ENCODE assay signal across 16 cellular contexts in the genomic region with DNA sequence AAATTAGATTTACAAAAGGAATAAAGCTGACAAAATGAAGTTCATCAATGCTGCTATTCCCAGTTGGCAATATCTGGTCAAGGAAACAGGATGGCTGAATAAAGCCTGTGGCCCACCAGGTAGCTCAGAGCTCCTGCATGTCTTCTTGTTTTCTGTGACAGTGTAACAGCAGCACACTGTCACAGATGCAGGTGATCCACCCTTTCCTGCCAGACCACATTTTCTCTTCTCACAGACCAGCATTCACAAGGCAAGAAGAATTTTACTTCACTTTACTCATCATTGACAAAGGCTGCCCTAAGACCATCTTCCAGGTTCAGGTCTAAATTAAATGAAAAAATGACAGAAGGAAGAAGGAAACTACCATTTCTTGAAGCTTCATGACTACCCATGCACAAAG.
DNase-seq lines count a peak whose midpoint lies in the region; ATAC-seq and TF ChIP-seq lines count a peak whose summit lies in the region.
"Had no signal": no experiment of that assay in that cellular context is flagged by ENCODE, and none has a peak within 500 bp of the region (broad histone marks: within the 10 kb centered on the region; RNA-seq: fewer than 3 reads in every experiment).

No MANE protein-coding gene starts in this region.

- no peak overlapping the region for H2BK12ac ChIP-seq in trophoblast cell (ENCODE audit: low read length)

- H2BK120ac ChIP-seq in trophoblast cell (ENCODE audit: insufficient read depth, low read length, poor library complexity): no peak overlapping the region

- peaks cover 50% of the 10 kb centered on the region for H3K4me1 Mint-ChIP-seq in WTC11
- H3K4me1 Mint-ChIP-seq in effector memory CD8-positive, alpha-beta T cell (ENCODE audit: low read depth in 2 of 2): no peaks in the 10 kb centered on the region
- H3K4me1 Mint-ChIP-seq: CD4-positive, alpha-beta memory T cell had no signal

- no peaks in the 10 kb centered on the region for H3K36me3 Mint-ChIP-seq in WTC11
- peaks cover 3% of the 10 kb centered on the region for H3K36me3 Mint-ChIP-seq in effector memory CD8-positive, alpha-beta T cell (ENCODE audit: insufficient read depth)
- H3K36me3 Mint-ChIP-seq: CD4-positive, alpha-beta memory T cell had no signal

- H3K4me3 ChIP-seq in trophoblast cell (ENCODE audit: low read depth, low read length): no peak overlapping the region
- H3K4me3 ChIP-seq: GM23338 had no signal

- POLR2A ChIA-PET in WTC11 (lab: Charles Lee): no interaction called here

- no peak overlapping the region for H3K9ac ChIP-seq in trophoblast cell (ENCODE audit: low read length)

- no peak overlapping the region for H2AFZ ChIP-seq in trophoblast cell (ENCODE audit: insufficient read depth, low read length, poor library complexity)
- H2AFZ ChIP-seq: GM23338 had no signal

- no peaks in the 10 kb centered on the region for H3K27me3 Mint-ChIP-seq in WTC11 (ENCODE audit: low read depth)
- H3K27me3 Mint-ChIP-seq in effector memory CD8-positive, alpha-beta T cell: no peaks in the 10 kb centered on the region

- no peaks in the 10 kb centered on the region for H3K79me2 ChIP-seq in trophoblast cell (ENCODE audit: control insufficient read depth, insufficient read depth, low read length, poor library complexity)

- H3K27ac ChIP-seq in trophoblast cell (ENCODE audit: low read depth, low read length): no peak overlapping the region

- no peak overlapping the region for H3K18ac ChIP-seq in trophoblast cell (ENCODE audit: low read length)

- H3K4ac ChIP-seq in trophoblast cell (ENCODE audit: low read depth, low read length): no peak overlapping the region

- DNase-seq in WTC11 (ENCODE audit: low spot score): no peak
- peak; percentile 73 for DNase-seq in islet precursor cell
- DNase-seq in trophoblast cell: peak; percentile 33 to 74
- no peak for DNase-seq in posterior cingulate gyrus
- no peak for DNase-seq in effector memory CD8-positive, alpha-beta T cell
- DNase-seq: C1 segment of cervical spinal cord; Calu3; CD4-positive, alpha-beta memory T cell; COR-L47; DMS53; DMS79 treated with DMSO at 0.1 percent for 48 hours; GF-D8; H9 had no signal

- no peak overlapping the region for H3K23ac ChIP-seq in trophoblast cell (ENCODE audit: low read length)

- no peak overlapping the region for H4K8ac ChIP-seq in trophoblast cell (ENCODE audit: low read depth, low read length)

- H3K27me3 ChIP-seq in trophoblast cell (ENCODE audit: insufficient read depth, low read length): no peaks in the 10 kb centered on the region

- TF ChIP-seq CTCF in WTC11 (IDR thresholded peaks at IDR 0.05): no peak

- CTCF ChIA-PET in WTC11 (lab: Charles Lee): no interaction called here

- H3K14ac ChIP-seq in trophoblast cell (ENCODE audit: low read length): no peak overlapping the region

- H3K9me3 Mint-ChIP-seq in WTC11: no peaks in the 10 kb centered on the region
- H3K9me3 Mint-ChIP-seq in effector memory CD8-positive, alpha-beta T cell: no peaks in the 10 kb centered on the region
- H3K9me3 Mint-ChIP-seq: GM23338, H9 had no signal

- ATAC-seq in WTC11 (no peak), HG03442 (IDR thresholded peaks at IDR 0.05; ENCODE audit: unreplicated experiment) (no peak)
- ATAC-seq in effector memory CD8-positive, alpha-beta T cell (replicated peaks): no peak
- ATAC-seq: GM23338, HCT116 had no signal

- H3K27ac Mint-ChIP-seq in WTC11: 0 out of 2 replicates have a peak overlapping the region, but pooled peaks have one; percentile 38
- H3K27ac Mint-ChIP-seq in effector memory CD8-positive, alpha-beta T cell: no peak overlapping the region
- H3K27ac Mint-ChIP-seq: CD4-positive, alpha-beta memory T cell; H9 had no signal

- no peaks in the 10 kb centered on the region for H3K9me3 ChIP-seq in trophoblast cell (ENCODE audit: insufficient read depth, low read depth, low read length)

- no peak overlapping the region for H4K12ac ChIP-seq in trophoblast cell (ENCODE audit: low read depth, low read length)

- intact Hi-C loops in posterior cingulate gyrus (cut with DNase I): no loop called here

- no peak overlapping the region for H2AK5ac ChIP-seq in trophoblast cell (ENCODE audit: low read length)

- H3K4me2 ChIP-seq in trophoblast cell (ENCODE audit: low read length): no peak overlapping the region

- H2BK5ac ChIP-seq in trophoblast cell (ENCODE audit: low read depth, low read length, poor library complexity): no peak overlapping the region

- H3K4me1 ChIP-seq in trophoblast cell (ENCODE audit: control insufficient read depth in 1 of 2, insufficient read depth in 2 of 2, low read length in 2 of 2): peaks cover 0 to 2% of the 10 kb centered on the region in 2 experiments

- H4K91ac ChIP-seq in trophoblast cell (ENCODE audit: low read depth, low read length): no peak overlapping the region

- H3K36me3 ChIP-seq in trophoblast cell (ENCODE audit: control insufficient read depth in 1 of 2, insufficient read depth in 2 of 2, low read length in 2 of 2): no peaks in the 10 kb centered on the region

- no peak overlapping the region for H3K4me3 Mint-ChIP-seq in WTC11
- no peak overlapping the region for H3K4me3 Mint-ChIP-seq in effector memory CD8-positive, alpha-beta T cell
- H3K4me3 Mint-ChIP-seq: CD4-positive, alpha-beta memory T cell; GM23338; H9 had no signal

- H3K79me1 ChIP-seq in trophoblast cell (ENCODE audit: low read length): no peaks in the 10 kb centered on the region

TF ChIP-seq in WTC11, 78 proteins besides CTCF, POLR2A, EP300 and RAD21:
- TF ChIP-seq, protein P1, sequence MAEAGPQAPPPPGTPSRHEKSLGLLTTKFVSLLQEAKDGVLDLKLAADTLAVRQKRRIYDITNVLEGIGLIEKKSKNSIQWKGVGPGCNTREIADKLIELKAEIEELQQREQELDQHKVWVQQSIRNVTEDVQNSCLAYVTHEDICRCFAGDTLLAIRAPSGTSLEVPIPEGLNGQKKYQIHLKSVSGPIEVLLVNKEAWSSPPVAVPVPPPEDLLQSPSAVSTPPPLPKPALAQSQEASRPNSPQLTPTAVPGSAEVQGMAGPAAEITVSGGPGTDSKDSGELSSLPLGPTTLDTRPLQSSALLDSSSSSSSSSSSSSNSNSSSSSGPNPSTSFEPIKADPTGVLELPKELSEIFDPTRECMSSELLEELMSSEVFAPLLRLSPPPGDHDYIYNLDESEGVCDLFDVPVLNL (CRISPR knock-in tag; IDR thresholded peaks at IDR 0.05; ENCODE audit: borderline replicate concordance, low read depth): no peak
- TF ChIP-seq, protein P2, sequence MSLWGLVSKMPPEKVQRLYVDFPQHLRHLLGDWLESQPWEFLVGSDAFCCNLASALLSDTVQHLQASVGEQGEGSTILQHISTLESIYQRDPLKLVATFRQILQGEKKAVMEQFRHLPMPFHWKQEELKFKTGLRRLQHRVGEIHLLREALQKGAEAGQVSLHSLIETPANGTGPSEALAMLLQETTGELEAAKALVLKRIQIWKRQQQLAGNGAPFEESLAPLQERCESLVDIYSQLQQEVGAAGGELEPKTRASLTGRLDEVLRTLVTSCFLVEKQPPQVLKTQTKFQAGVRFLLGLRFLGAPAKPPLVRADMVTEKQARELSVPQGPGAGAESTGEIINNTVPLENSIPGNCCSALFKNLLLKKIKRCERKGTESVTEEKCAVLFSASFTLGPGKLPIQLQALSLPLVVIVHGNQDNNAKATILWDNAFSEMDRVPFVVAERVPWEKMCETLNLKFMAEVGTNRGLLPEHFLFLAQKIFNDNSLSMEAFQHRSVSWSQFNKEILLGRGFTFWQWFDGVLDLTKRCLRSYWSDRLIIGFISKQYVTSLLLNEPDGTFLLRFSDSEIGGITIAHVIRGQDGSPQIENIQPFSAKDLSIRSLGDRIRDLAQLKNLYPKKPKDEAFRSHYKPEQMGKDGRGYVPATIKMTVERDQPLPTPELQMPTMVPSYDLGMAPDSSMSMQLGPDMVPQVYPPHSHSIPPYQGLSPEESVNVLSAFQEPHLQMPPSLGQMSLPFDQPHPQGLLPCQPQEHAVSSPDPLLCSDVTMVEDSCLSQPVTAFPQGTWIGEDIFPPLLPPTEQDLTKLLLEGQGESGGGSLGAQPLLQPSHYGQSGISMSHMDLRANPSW (CRISPR knock-in tag; conservative IDR thresholded peaks at IDR 0.05; ENCODE audit: low read depth): no peak
- TF ChIP-seq JAZF1 (CRISPR knock-in tag; IDR thresholded peaks at IDR 0.05): no peak
- TF ChIP-seq NR3C1 (CRISPR knock-in tag; conservative IDR thresholded peaks at IDR 0.05; ENCODE audit: low read depth): no peak
- TF ChIP-seq, protein P3, sequence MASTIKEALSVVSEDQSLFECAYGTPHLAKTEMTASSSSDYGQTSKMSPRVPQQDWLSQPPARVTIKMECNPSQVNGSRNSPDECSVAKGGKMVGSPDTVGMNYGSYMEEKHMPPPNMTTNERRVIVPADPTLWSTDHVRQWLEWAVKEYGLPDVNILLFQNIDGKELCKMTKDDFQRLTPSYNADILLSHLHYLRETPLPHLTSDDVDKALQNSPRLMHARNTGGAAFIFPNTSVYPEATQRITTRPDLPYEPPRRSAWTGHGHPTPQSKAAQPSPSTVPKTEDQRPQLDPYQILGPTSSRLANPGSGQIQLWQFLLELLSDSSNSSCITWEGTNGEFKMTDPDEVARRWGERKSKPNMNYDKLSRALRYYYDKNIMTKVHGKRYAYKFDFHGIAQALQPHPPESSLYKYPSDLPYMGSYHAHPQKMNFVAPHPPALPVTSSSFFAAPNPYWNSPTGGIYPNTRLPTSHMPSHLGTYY (CRISPR knock-in tag; IDR thresholded peaks at IDR 0.05): no peak
- no peak for TF ChIP-seq RELA (CRISPR knock-in tag; IDR thresholded peaks at IDR 0.05; ENCODE audit: borderline replicate concordance)
- TF ChIP-seq, protein P4, sequence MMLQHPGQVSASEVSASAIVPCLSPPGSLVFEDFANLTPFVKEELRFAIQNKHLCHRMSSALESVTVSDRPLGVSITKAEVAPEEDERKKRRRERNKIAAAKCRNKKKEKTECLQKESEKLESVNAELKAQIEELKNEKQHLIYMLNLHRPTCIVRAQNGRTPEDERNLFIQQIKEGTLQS (CRISPR knock-in tag; conservative IDR thresholded peaks at IDR 0.05): no peak

Comparison
In these comparisons a context has a peak if more than half of its experiments do, and no peak if none do; other contexts are left out.
1. DNase-seq: peak in islet precursor cell (single experiment) and trophoblast cell (2 of 2); none in WTC11 (single experiment), posterior cingulate gyrus (0 of 10) and effector memory CD8-positive, alpha-beta T cell (0 of 3).